1 cellular context compared by ENCODE assay signal in genomic region chr14:53391631-53392030, GRCh38.
TF ChIP-seq lines count a peak whose summit lies in the region.

No MANE protein-coding gene starts in this region.

TF ChIP-seq in IMR-90, 13 proteins besides CTCF, POLR2A, EP300 and RAD21 (continued from another document):
- TF ChIP-seq ELK1 (IDR thresholded peaks at IDR 0.05; ENCODE audit: borderline replicate concordance, low read depth, low read length) (no peak), MXI1 (IDR thresholded peaks at IDR 0.05; ENCODE audit: borderline replicate concordance, low read depth, low read length) (no peak)
